Comparison of ENCODE assay signal across 8 cellular contexts in the genomic region with DNA sequence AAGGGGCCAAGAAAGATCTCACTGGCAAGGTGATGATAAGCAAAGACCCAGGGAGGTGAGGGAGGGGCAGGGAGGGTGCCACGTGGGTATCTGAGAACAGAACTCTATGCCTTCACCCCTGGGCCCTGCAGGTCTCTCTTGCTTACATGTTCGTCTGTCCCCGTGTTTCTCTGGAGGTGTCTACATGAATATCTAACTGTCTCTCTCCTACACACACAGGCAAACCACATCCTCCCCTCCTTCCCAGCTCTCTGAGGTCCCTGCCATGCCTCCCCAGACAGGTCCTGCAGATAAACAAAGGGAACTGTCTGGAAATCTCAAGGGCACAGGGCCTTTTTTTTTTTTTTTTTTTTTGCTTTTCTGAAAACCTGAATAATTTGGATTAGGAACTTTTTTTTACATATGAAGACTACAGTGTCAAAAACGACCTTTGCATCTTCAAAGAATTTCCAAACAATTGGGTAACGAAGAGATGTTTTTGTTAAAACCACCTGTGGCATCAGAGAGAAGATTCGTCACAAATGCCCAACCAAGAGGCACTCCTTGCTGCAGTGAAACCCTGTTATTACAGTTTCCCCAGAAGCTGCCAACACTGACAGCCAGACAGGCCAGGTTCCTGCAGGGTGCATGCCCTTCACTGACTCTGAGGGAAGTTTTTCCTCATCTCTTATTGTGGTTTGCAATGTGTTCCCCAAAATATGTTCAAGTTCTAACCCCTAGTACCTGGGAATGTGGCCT. TPM values are rescaled to one million over a fixed set of nuclear protein-coding genes. Genes with fewer than 3 reads are reported as not detected.
DNase-seq lines count a peak whose midpoint lies in the region; ATAC-seq and TF ChIP-seq lines count a peak whose summit lies in the region.

No MANE protein-coding gene starts in this region.

- peak overlapping the region; percentile 57 to 75 (median 72) for H3K27ac ChIP-seq in transverse colon

- no peaks in the 10 kb centered on the region for H3K27me3 Mint-ChIP-seq in activated T-helper 2 cell treated with anti-CD3 and anti-CD28 coated beads, Interferon-gamma antibody, Interleukin-2, Interleukin-4, amounts not matched to agents 10 μg/mL and 5 μg/mL and 100 μg/mL, durations not matched to agents 14 hours and 24 hours and 36 hours (ENCODE audit: low read depth)

- no peaks in the 10 kb centered on the region for H3K36me3 Mint-ChIP-seq in activated T-helper 2 cell treated with anti-CD3 and anti-CD28 coated beads, Interferon-gamma antibody, Interleukin-2, Interleukin-4, amounts not matched to agents 10 μg/mL and 5 μg/mL and 100 μg/mL, durations not matched to agents 14 hours and 24 hours and 36 hours (ENCODE audit: low read depth)

- H3K27ac Mint-ChIP-seq in activated T-helper 2 cell treated with anti-CD3 and anti-CD28 coated beads, Interferon-gamma antibody, Interleukin-2, Interleukin-4, amounts not matched to agents 10 μg/mL and 5 μg/mL and 100 μg/mL, durations not matched to agents 14 hours and 24 hours and 36 hours, result peak overlapping the region; percentile 77

- no peaks in the 10 kb centered on the region for H3K9me3 ChIP-seq in transverse colon

- H3K4me3 Mint-ChIP-seq in activated T-helper 2 cell treated with anti-CD3 and anti-CD28 coated beads, Interferon-gamma antibody, Interleukin-2, Interleukin-4, amounts not matched to agents 10 μg/mL and 5 μg/mL and 100 μg/mL, durations not matched to agents 14 hours and 24 hours and 36 hours (ENCODE audit: low read depth), result peak overlapping the region; percentile 21

- no peak overlapping the region for H3K4me3 ChIP-seq in transverse colon

- ATAC-seq in left ventricle myocardium superior (peak; percentile 45), GM18519 (IDR thresholded peaks at IDR 0.05; ENCODE audit: low FRiP score, unreplicated experiment) (no peak)

- H3K4me1 Mint-ChIP-seq in activated T-helper 2 cell treated with anti-CD3 and anti-CD28 coated beads, Interferon-gamma antibody, Interleukin-2, Interleukin-4, amounts not matched to agents 10 μg/mL and 5 μg/mL and 100 μg/mL, durations not matched to agents 14 hours and 24 hours and 36 hours (ENCODE audit: low read depth), result peaks cover 18% of the 10 kb centered on the region

- no peaks in the 10 kb centered on the region for H3K36me3 ChIP-seq in transverse colon

- TF ChIP-seq POLR2A in transverse colon (IDR thresholded peaks at IDR 0.05), result no peak

- H3K4me1 ChIP-seq in transverse colon, result peaks cover 8 to 43% (median 26%) of the 10 kb centered on the region in 4 donors

- no peak for TF ChIP-seq EP300 in transverse colon (IDR thresholded peaks at IDR 0.05; ENCODE audit: low read depth)

- in situ Hi-C loops in transverse colon (cut with MboI; ENCODE audit: low pct_ligation_motif_present in 1 of 4, low pct_unique_long_range_greater_than_20kb in 1 of 4, low sequenced_read_pairs in 3 of 4), result no loop called here

- H3K9me3 Mint-ChIP-seq in activated T-helper 2 cell treated with anti-CD3 and anti-CD28 coated beads, Interferon-gamma antibody, Interleukin-2, Interleukin-4, amounts not matched to agents 10 μg/mL and 5 μg/mL and 100 μg/mL, durations not matched to agents 14 hours and 24 hours and 36 hours, result no peaks in the 10 kb centered on the region

- TF ChIP-seq CTCF in transverse colon (IDR thresholded peaks at IDR 0.05), result no peak

- no peaks in the 10 kb centered on the region for H3K27me3 ChIP-seq in transverse colon

- 41 to 49% methylated on average over 3 to 6 of the region's 6 CpGs for WGBS in transverse colon (ENCODE audit: low coverage in 1 of 2), 2 donors

- DNase-seq in activated T-cell treated with anti-CD3 and anti-CD28 coated beads for 1 hour (ENCODE audit: low read depth), result peak; percentile 29
- DNase-seq in activated T-cell treated with anti-CD3 and anti-CD28 coated beads for 4 hours, result no peak
- no peak for DNase-seq in activated T-helper 2 cell treated with anti-CD3 and anti-CD28 coated beads, Interferon-gamma antibody, Interleukin-2, Interleukin-4, amounts not matched to agents 10 μg/mL and 5 μg/mL and 100 μg/mL, durations not matched to agents 14 hours and 24 hours and 36 hours (ENCODE audit: low spot score)
- DNase-seq in left ventricle myocardium superior, result no peak
- no peak for DNase-seq in transverse colon
- DNase-seq in NCI-H446 (lab: John Stamatoyannopoulos, UW), result no peak
- DNase-seq in dermis blood vessel endothelial cell, result no peak

- intact Hi-C loops in activated T-helper 2 cell treated with anti-CD3 and anti-CD28 coated beads, Interferon-gamma antibody, Interleukin-2, Interleukin-4, amounts not matched to agents 10 μg/mL and 5 μg/mL and 100 μg/mL, durations not matched to agents 14 hours and 24 hours and 36 hours (cut with micrococcal nuclease), result no loop called here
- intact Hi-C loops in left ventricle myocardium superior (cut with micrococcal nuclease) (no loop called here), transverse colon (cut with DNase I; ENCODE audit: low total_unique reads) (no loop called here)

RNA-seq across cellular contexts. Expression of a gene that starts 17.8 kb away (rescaled TPM):
- total RNA-seq in activated T-helper 2 cell treated with anti-CD3 and anti-CD28 coated beads, Interferon-gamma antibody, Interleukin-2, Interleukin-4, amounts not matched to agents 10 μg/mL and 5 μg/mL and 100 μg/mL, durations not matched to agents 14 hours and 24 hours and 36 hours, result 0.30 and 0.34 TPM in 2 replicates
- total RNA-seq in left ventricle myocardium superior, result 3.1 TPM
- 10 to 100 TPM in 2 of 4 donors, 1 to 10 TPM in 2; 4.4 to 13.5 (median 9.6) TPM for total RNA-seq in transverse colon
- 13.8 and 16.9 TPM in 2 replicates for total RNA-seq in dermis blood vessel endothelial cell

RNA-seq across cellular contexts. Expression of a gene that starts 21.6 kb away (rescaled TPM):
- 28.1 and 31.2 TPM in 2 replicates for total RNA-seq in activated T-helper 2 cell treated with anti-CD3 and anti-CD28 coated beads, Interferon-gamma antibody, Interleukin-2, Interleukin-4, amounts not matched to agents 10 μg/mL and 5 μg/mL and 100 μg/mL, durations not matched to agents 14 hours and 24 hours and 36 hours
- total RNA-seq in left ventricle myocardium superior (60.3 TPM), transverse colon (10 to 100 TPM; 10.3 to 39.6 (median 36.5) TPM), dermis blood vessel endothelial cell (85.3 and 106 TPM in 2 replicates)
